In genomic region chr14:89640141-89640540, GRCh38 we compare ENCODE assay signal across 16 cellular contexts.
DNase-seq lines count a peak whose midpoint lies in the region; ATAC-seq lines count a peak whose summit lies in the region.
"Had no signal": no experiment of that assay in that cellular context is flagged by ENCODE, and none has a peak within 500 bp of the region (broad histone marks: within the 10 kb centered on the region; RNA-seq: fewer than 3 reads in every experiment).

No MANE protein-coding gene starts in this region.

- DNase-seq in T-helper 1 cell (no peak), EH (ENCODE audit: low read depth) (peak; percentile 72), memory B cell (ENCODE audit: low spot score in 2 of 2) (no peak), NCI-H2227 treated with DMSO at 0.1 percent for 48 hours (lab: John Stamatoyannopoulos, UW) (no peak), NK-92 (lab: John Stamatoyannopoulos, UW; ENCODE audit: unreplicated experiment) (no peak)
- no peak for DNase-seq in activated naive CD4-positive, alpha-beta T cell treated with anti-CD3 and anti-CD28 coated beads, Interleukin-2, amount 50 U/mL, for 72 hours (ENCODE audit: low spot score in 2 of 2)
- no peak for DNase-seq in activated effector memory CD4-positive, alpha-beta T cell treated with anti-CD3 and anti-CD28 coated beads, Interleukin-2, amount 50 U/mL, for 16 hours
- DNase-seq: KBM-7; NCI-H2081 treated with DMSO at 0.1 percent for 48 hours; NCI-H524; ovary; SIG-M5; stimulated activated CD4-positive, alpha-beta T cell treated with anti-CD3 and anti-CD28 coated beads, Interleukin-4, amount 100 ng/mL, for 4 hours; stimulated activated CD8-positive, alpha-beta memory T cell treated with anti-CD3 and anti-CD28 coated beads, Interleukin-4, amount 100 ng/mL, for 48 hours; thyroid gland had no signal

- peaks cover 52% of the 10 kb centered on the region for H3K4me1 Mint-ChIP-seq in T-helper 1 cell treated with Interleukin-12 subunit alpha and Interleukin-12 subunit beta and Interleukin-4 antibody, amounts not matched to agents 30 μg/mL and 1 μg/mL, for 36 hours (ENCODE audit: low read depth)
- H3K4me1 Mint-ChIP-seq in memory B cell = peaks cover 17% of the 10 kb centered on the region

- H3K4me3 Mint-ChIP-seq in T-helper 1 cell treated with Interleukin-12 subunit alpha and Interleukin-12 subunit beta and Interleukin-4 antibody, amounts not matched to agents 30 μg/mL and 1 μg/mL, for 36 hours = peak overlapping the region; percentile 1
- H3K4me3 Mint-ChIP-seq in memory B cell = no peak overlapping the region

- H3K27ac Mint-ChIP-seq in T-helper 1 cell treated with Interleukin-12 subunit alpha and Interleukin-12 subunit beta and Interleukin-4 antibody, amounts not matched to agents 30 μg/mL and 1 μg/mL, for 36 hours = peak overlapping the region; percentile 73
- peak overlapping the region; percentile 5 to 81 for H3K27ac Mint-ChIP-seq in activated naive CD4-positive, alpha-beta T cell treated with anti-CD3 and anti-CD28 coated beads, Interleukin-2, amount 50 U/mL, for 72 hours
- H3K27ac Mint-ChIP-seq in memory B cell = peak overlapping the region; percentile 53

- no peaks in the 10 kb centered on the region for H3K27me3 Mint-ChIP-seq in T-helper 1 cell treated with Interleukin-12 subunit alpha and Interleukin-12 subunit beta and Interleukin-4 antibody, amounts not matched to agents 30 μg/mL and 1 μg/mL, for 36 hours (ENCODE audit: low read depth)
- H3K27me3 Mint-ChIP-seq in memory B cell = no peaks in the 10 kb centered on the region

- peaks cover 15% of the 10 kb centered on the region for H3K36me3 Mint-ChIP-seq in T-helper 1 cell treated with Interleukin-12 subunit alpha and Interleukin-12 subunit beta and Interleukin-4 antibody, amounts not matched to agents 30 μg/mL and 1 μg/mL, for 36 hours (ENCODE audit: low read depth)
- peaks cover 7 to 43% of the 10 kb centered on the region in 2 donors for H3K36me3 Mint-ChIP-seq in activated naive CD4-positive, alpha-beta T cell treated with anti-CD3 and anti-CD28 coated beads, Interleukin-2, amount 50 U/mL, for 72 hours
- peaks cover 2% of the 10 kb centered on the region for H3K36me3 Mint-ChIP-seq in memory B cell

- ATAC-seq in activated naive CD4-positive, alpha-beta T cell treated with anti-CD3 and anti-CD28 coated beads, Interleukin-2, amount 50 U/mL, for 72 hours = no peak
- no peak for ATAC-seq in memory B cell (ENCODE audit: low read depth)

- peaks cover 25% of the 10 kb centered on the region for H3K9me3 Mint-ChIP-seq in T-helper 1 cell treated with Interleukin-12 subunit alpha and Interleukin-12 subunit beta and Interleukin-4 antibody, amounts not matched to agents 30 μg/mL and 1 μg/mL, for 36 hours
- peaks cover 5 to 32% of the 10 kb centered on the region in 2 donors for H3K9me3 Mint-ChIP-seq in activated naive CD4-positive, alpha-beta T cell treated with anti-CD3 and anti-CD28 coated beads, Interleukin-2, amount 50 U/mL, for 72 hours
- H3K9me3 Mint-ChIP-seq in memory B cell = peaks cover 2% of the 10 kb centered on the region
